ENCODE assay signal across 22 cellular contexts in the genomic region with DNA sequence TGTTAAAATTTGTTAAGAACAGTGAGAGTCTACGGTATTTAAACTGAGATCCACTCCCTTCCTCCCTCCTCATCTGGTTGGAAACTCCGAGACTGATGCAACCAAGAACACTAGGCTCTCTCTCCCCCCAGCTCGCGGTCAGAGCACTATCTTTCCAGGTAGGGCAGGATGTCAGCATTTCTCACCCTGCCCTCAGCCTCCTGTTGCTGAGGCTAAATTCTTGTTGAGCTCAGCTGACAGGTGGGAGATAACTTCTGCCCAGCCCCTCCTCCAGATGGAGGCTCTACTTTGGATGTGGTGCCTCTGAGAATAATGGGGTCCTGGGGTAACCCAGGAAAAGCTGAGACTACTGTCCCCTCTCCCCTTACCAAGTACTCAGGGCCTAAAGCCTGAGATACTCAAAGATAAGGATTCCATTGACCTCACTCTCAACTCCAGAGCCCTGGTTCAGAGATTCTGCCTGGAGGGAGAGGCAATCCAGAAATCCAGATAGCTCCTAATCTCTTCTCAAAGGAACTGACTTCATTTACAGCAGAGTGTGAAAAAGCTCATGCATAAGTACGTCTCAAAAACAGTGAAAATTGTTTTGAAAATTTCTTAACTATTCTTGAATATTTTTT.
A peak's percentile ranks its signal among the peaks of the same experiment; 100 is the strongest.
DNase-seq lines count a peak whose midpoint lies in the region; ATAC-seq, FAIRE-seq and TF ChIP-seq lines count a peak whose summit lies in the region.
"Had no signal": no experiment of that assay in that cellular context is flagged by ENCODE, and none has a peak within 500 bp of the region (broad histone marks: within the 10 kb centered on the region; RNA-seq: fewer than 3 reads in every experiment).

No MANE protein-coding gene starts in this region.

- FAIRE-seq in K562 (lab: Jason Lieb, UNC): no peak
- FAIRE-seq: endothelial cell of umbilical vein, pancreas had no signal

- H3K4me3 ChIP-seq in HUES6 (ENCODE audit: low read depth, low read length) (no peak overlapping the region), K562 (no peak overlapping the region), mesenchymal stem cell (ENCODE audit: insufficient read depth in 1 of 2, low read depth in 1 of 2, low read length in 2 of 2) (no peak overlapping the region)
- H3K4me3 ChIP-seq: lower lobe of right lung, pancreas, Peyer's patch, SK-N-MC, upper lobe of right lung had no signal

- H3K9me3 ChIP-seq in HUES6 (ENCODE audit: control insufficient read depth, insufficient read depth, low read depth, low read length): no peaks in the 10 kb centered on the region
- H3K9me3 ChIP-seq in K562 (replicated peaks; ENCODE audit: control insufficient read depth, insufficient read depth, low read depth, low read length): no peaks in the 10 kb centered on the region
- no peaks in the 10 kb centered on the region for H3K9me3 ChIP-seq in mesenchymal stem cell (ENCODE audit: control insufficient read depth, low read length)
- H3K9me3 ChIP-seq: lower lobe of right lung, pancreas, Peyer's patch, upper lobe of right lung had no signal

- ATAC-seq in GM19463 (IDR thresholded peaks at IDR 0.05; ENCODE audit: unreplicated experiment) (peak; percentile 61), K562 (peak; percentile 98)
- ATAC-seq: upper lobe of right lung had no signal

- no peaks in the 10 kb centered on the region for H3K79me2 ChIP-seq in K562 (ENCODE audit: control insufficient read depth, insufficient read depth, low read length)

- H4K20me1 ChIP-seq in K562 (replicated peaks; ENCODE audit: control insufficient read depth, insufficient read depth, low read length): no peaks in the 10 kb centered on the region

- no peak for TF ChIP-seq EP300 in K562 (IDR thresholded peaks at IDR 0.05; ENCODE audit: low read length)

- H3K4ac ChIP-seq in mesenchymal stem cell (ENCODE audit: low read depth in 1 of 2, low read length in 2 of 2): no peak overlapping the region

- intact Hi-C loops in K562 (cut with micrococcal nuclease): no loop called here

- CTCF ChIA-PET in K562 (lab: Yijun Ruan, JAX; ENCODE audit: low intra/inter-chr PET ratio): no interaction called here

- H2BK15ac ChIP-seq in mesenchymal stem cell (ENCODE audit: low read depth, poor library complexity, severe bottlenecking): no peak overlapping the region

- no peak overlapping the region for H3K18ac ChIP-seq in mesenchymal stem cell (ENCODE audit: low read depth in 1 of 2, low read length in 2 of 2)

- TF ChIP-seq POLR2A in K562 (conservative IDR thresholded peaks at IDR 0.05): no peak

- H2BK12ac ChIP-seq in mesenchymal stem cell (ENCODE audit: low read length in 2 of 2): no peak overlapping the region

- no TSS peak for BruUV-seq in K562 (replicated peaks; lab: Mats Ljungman, UMichigan)

- peak in 2 of 4 experiments; percentile 4 to 19 for DNase-seq in K562 (ENCODE audit: extremely low read depth in 1 of 4, low spot score in 3 of 4)
- peak; percentile 49 for DNase-seq in kidney glomerular epithelial cell (lab: John Stamatoyannopoulos, UW)
- no peak for DNase-seq in activated gamma-delta T cell treated with Interleukin-2 at 50 U/mL for 16 hours
- DNase-seq in COLO668 (lab: John Stamatoyannopoulos, UW; ENCODE audit: unreplicated experiment): no peak
- DNase-seq in mesenchymal stem cell: no peak
- DNase-seq: activated CD4-positive, alpha-beta T cell treated with anti-CD3 and anti-CD28 coated beads, Interleukin-2, amount 10 ng/mL, durations not matched to agents 24 days and 14 days; brain microvascular endothelial cell; CD8-positive, alpha-beta memory T cell; cortex of kidney; foreskin fibroblast; HCEC 1CT; lower lobe of right lung; naive B cell; NCI-H748 treated with DMSO at 0.1 percent for 48 hours; pancreas; Peyer's patch; stimulated activated CD4-positive, alpha-beta T cell treated with anti-CD3 and anti-CD28 coated beads, Interleukin-1b, Interleukin-23, amount 100 ng/mL, for 48 hours; upper lobe of right lung had no signal

- WGBS in K562 (ENCODE audit: insufficient coverage, low coverage, missing lambda C conversion rate): 1% methylated on average over 5 of the region's 5 CpGs
- WGBS in mesenchymal stem cell: 36% methylated on average over 4 of the region's 5 CpGs

- POLR2A ChIA-PET in K562 (lab: Yijun Ruan, JAX): no interaction called here

- H2BK120ac ChIP-seq in mesenchymal stem cell (ENCODE audit: low read depth, low read length): no peak overlapping the region

- no peaks in the 10 kb centered on the region for H3K27me3 ChIP-seq in HUES6 (ENCODE audit: control insufficient read depth, insufficient read depth, low read length)
- no peaks in the 10 kb centered on the region for H3K27me3 ChIP-seq in K562 (ENCODE audit: control insufficient read depth in 2 of 2, insufficient read depth in 2 of 2, low read length in 2 of 2)
- no peaks in the 10 kb centered on the region for H3K27me3 ChIP-seq in mesenchymal stem cell (ENCODE audit: control insufficient read depth in 1 of 2, insufficient read depth in 1 of 2, low read length in 2 of 2)
- H3K27me3 ChIP-seq: brain microvascular endothelial cell, pancreas, Peyer's patch, upper lobe of right lung had no signal

- H3K14ac ChIP-seq in mesenchymal stem cell (ENCODE audit: low read length in 2 of 2): no peak overlapping the region

- H2AFZ ChIP-seq in K562 (ENCODE audit: low read depth, low read length): no peak overlapping the region
- H2AFZ ChIP-seq in mesenchymal stem cell (ENCODE audit: low read depth, low read length): no peak overlapping the region

- H3K36me3 ChIP-seq in HUES6 (ENCODE audit: control insufficient read depth, insufficient read depth, low read length): no peaks in the 10 kb centered on the region
- H3K36me3 ChIP-seq in K562 (ENCODE audit: control insufficient read depth, insufficient read depth, low read length): no peaks in the 10 kb centered on the region
- H3K36me3 ChIP-seq in mesenchymal stem cell (ENCODE audit: control insufficient read depth in 1 of 2, insufficient read depth in 2 of 2, low read depth in 1 of 2, low read length in 2 of 2): no peaks in the 10 kb centered on the region
- H3K36me3 ChIP-seq: brain microvascular endothelial cell, lower lobe of right lung, pancreas, Peyer's patch, upper lobe of right lung had no signal

- H4K8ac ChIP-seq in mesenchymal stem cell (ENCODE audit: low read length): no peak overlapping the region

- peak overlapping the region; percentile 4 for H3K9ac ChIP-seq in HUES6 (ENCODE audit: low read length)
- H3K9ac ChIP-seq in K562 (ENCODE audit: insufficient read depth in 1 of 2, low read depth in 2 of 2, low read length in 2 of 2): no peak overlapping the region
- H3K9ac ChIP-seq in mesenchymal stem cell (ENCODE audit: low read length): no peak overlapping the region

- no peak overlapping the region for H4K91ac ChIP-seq in mesenchymal stem cell (ENCODE audit: low read length)

- H2BK5ac ChIP-seq in mesenchymal stem cell (ENCODE audit: low read depth, low read length, poor library complexity, severe bottlenecking): no peak overlapping the region

- no peak for TF ChIP-seq RAD21 in K562 (CRISPR knock-in tag; conservative IDR thresholded peaks at IDR 0.05 in 1 of 2, IDR thresholded peaks at IDR 0.05 in 1 of 2)

- in situ Hi-C loops in K562 (cut with MboI): no loop called here

- no peak overlapping the region for H2AK5ac ChIP-seq in mesenchymal stem cell (ENCODE audit: low read length, severe bottlenecking)

- peaks cover 9% of the 10 kb centered on the region for H3K4me1 ChIP-seq in HUES6 (ENCODE audit: control insufficient read depth, insufficient read depth, low read length)
- peaks cover 0 to 4% of the 10 kb centered on the region in 2 experiments; a peak in 2 of 5 replicates for H3K4me1 ChIP-seq in K562 (replicated peaks in 1 of 2; ENCODE audit: control insufficient read depth in 2 of 2, insufficient read depth in 2 of 2, low read length in 2 of 2)
- no peaks in the 10 kb centered on the region for H3K4me1 ChIP-seq in mesenchymal stem cell (ENCODE audit: control insufficient read depth, insufficient read depth, low read depth, low read length)
- H3K4me1 ChIP-seq: lower lobe of right lung, pancreas, Peyer's patch, upper lobe of right lung had no signal

- H3K27ac ChIP-seq in HUES6 (ENCODE audit: low read depth, low read length) (peak overlapping the region; percentile 18; the same call in 1 of the 2 replicates), K562 (ENCODE audit: extremely low read depth, low read depth, low read length) (no peak overlapping the region), mesenchymal stem cell (ENCODE audit: low read length, poor library complexity, severe bottlenecking) (no peak overlapping the region)
- H3K27ac ChIP-seq: brain microvascular endothelial cell, lower lobe of right lung, pancreas, Peyer's patch, SK-N-MC, upper lobe of right lung had no signal

- no peak overlapping the region for H3K4me2 ChIP-seq in K562 (ENCODE audit: insufficient read depth, low read length)
- H3K4me2 ChIP-seq in mesenchymal stem cell (ENCODE audit: low read length, poor library complexity, severe bottlenecking): no peak overlapping the region

- H3K79me1 ChIP-seq in mesenchymal stem cell (replicated peaks; ENCODE audit: low read length, poor library complexity, severe bottlenecking): no peaks in the 10 kb centered on the region

- H3K9me1 ChIP-seq in K562 (ENCODE audit: control insufficient read depth, insufficient read depth, low read length): no peaks in the 10 kb centered on the region

- no peak overlapping the region for H3K23ac ChIP-seq in mesenchymal stem cell (ENCODE audit: low read length in 2 of 2)

- no peak for TF ChIP-seq CTCF in K562 (IDR thresholded peaks at IDR 0.05 in 2 of 3, conservative IDR thresholded peaks at IDR 0.05 in 1 of 3; ENCODE audit: insufficient read depth in 2 of 3, low read depth in 1 of 3, low read length in 3 of 3)

TF ChIP-seq in K562, 482 proteins besides CTCF, POLR2A, EP300 and RAD21 (continues in another document):
- TF ChIP-seq MYC (IDR thresholded peaks at IDR 0.05; ENCODE audit: low read depth, low read length) (peak; percentile 23; the same call in 1 of the 2 replicates), MYC (CRISPR knock-in tag; IDR thresholded peaks at IDR 0.05; ENCODE audit: borderline replicate concordance, low read depth) (no peak)
